ENCODE assay signal across 23 cellular contexts in genomic region chr2:195027947-195028346, GRCh38.
DNase-seq lines count a peak whose midpoint lies in the region; FAIRE-seq and TF ChIP-seq lines count a peak whose summit lies in the region.
"Had no signal": no experiment of that assay in that cellular context is flagged by ENCODE, and none has a peak within 500 bp of the region (broad histone marks: within the 10 kb centered on the region; RNA-seq: fewer than 3 reads in every experiment).

No MANE protein-coding gene starts in this region.

- H3F3A ChIP-seq in neural progenitor cell (ENCODE audit: low read depth) (no peaks in the 10 kb centered on the region), GM23248 (ENCODE audit: insufficient read depth) (no peaks in the 10 kb centered on the region)

- TF ChIP-seq POLR2A in H1 (IDR thresholded peaks at IDR 0.05; ENCODE audit: control extremely low read depth in 1 of 2, low read depth in 2 of 2, low read length in 2 of 2): no peak
- TF ChIP-seq POLR2A in breast epithelium (IDR thresholded peaks at IDR 0.05): no peak

- no peak overlapping the region for H2AK5ac ChIP-seq in H9 (ENCODE audit: insufficient read length, low read length)
- no peak overlapping the region for H2AK5ac ChIP-seq in H1 (ENCODE audit: low read depth, low read length)

- H4K5ac ChIP-seq in H9 (ENCODE audit: insufficient read length, low read depth, low read length) (no peak overlapping the region), H1 (ENCODE audit: insufficient read length, low read depth, low read length) (no peak overlapping the region)

- in situ Hi-C loops in GM23248 (cut with MboI): no loop called here

- no peak for FAIRE-seq in H1 (lab: Jason Lieb, UNC)
- FAIRE-seq: GM18507 had no signal

- H4K8ac ChIP-seq in H9 (replicated peaks; ENCODE audit: insufficient read length, low read depth, low read length) (no peak overlapping the region), H1 (ENCODE audit: extremely low read depth, insufficient read depth, low read length) (no peak overlapping the region)

- H3K27ac Mint-ChIP-seq in Calu3 (ENCODE audit: unreplicated experiment) (peak overlapping the region; percentile 16), H9 (no peak overlapping the region), neural progenitor cell (no peak overlapping the region)
- H3K27ac Mint-ChIP-seq: CD4-positive, alpha-beta memory T cell had no signal

- peaks cover 24% of the 10 kb centered on the region for H3K4me1 Mint-ChIP-seq in Calu3 (ENCODE audit: low read depth, unreplicated experiment)
- peaks cover 14 to 19% of the 10 kb centered on the region in 2 experiments for H3K4me1 Mint-ChIP-seq in H9
- no peaks in the 10 kb centered on the region for H3K4me1 Mint-ChIP-seq in neural progenitor cell
- H3K4me1 Mint-ChIP-seq: CD4-positive, alpha-beta memory T cell had no signal

- no peak overlapping the region for H2BK5ac ChIP-seq in H9 (ENCODE audit: insufficient read length, low read length)
- no peak overlapping the region for H2BK5ac ChIP-seq in H1 (ENCODE audit: low read depth, low read length)

- POLR2A ChIA-PET in H1 (lab: Charles Lee; ENCODE audit: partially characterized antibody): no interaction called here

- H2BK20ac ChIP-seq in H9 (ENCODE audit: low read depth, low read length, poor library complexity, severe bottlenecking) (no peak overlapping the region), H1 (ENCODE audit: low read length) (no peak overlapping the region)

- H2BK12ac ChIP-seq in H9 (ENCODE audit: insufficient read length, low read depth, low read length) (no peak overlapping the region), H1 (ENCODE audit: low read depth, low read length) (no peak overlapping the region)

- CTCF ChIA-PET in Calu3 (lab: Charles Lee): no interaction called here
- CTCF ChIA-PET in H1 (lab: Charles Lee; ENCODE audit: partially characterized antibody): no interaction called here

- H4K91ac ChIP-seq in H9 (ENCODE audit: insufficient read length, low read depth, low read length) (no peak overlapping the region), H1 (replicated peaks; ENCODE audit: insufficient read length, low read length) (no peak overlapping the region)

- no peak overlapping the region for H3K56ac ChIP-seq in H9 (ENCODE audit: insufficient read length, low read depth, low read length)
- no peak overlapping the region for H3K56ac ChIP-seq in H1 (replicated peaks; ENCODE audit: insufficient read length, low read depth, low read length)

- no peak overlapping the region for H3K23ac ChIP-seq in H9 (ENCODE audit: insufficient read length, low read depth, low read length)
- no peak overlapping the region for H3K23ac ChIP-seq in H1 (ENCODE audit: insufficient read length)

- TF ChIP-seq CTCF in Calu3 (IDR thresholded peaks at IDR 0.05; ENCODE audit: unreplicated experiment) (no peak), H9 (conservative IDR thresholded peaks at IDR 0.05) (no peak; the same call in 2 of the 3 replicates), H1 (IDR thresholded peaks at IDR 0.05; ENCODE audit: control extremely low read depth in 1 of 3, insufficient read depth in 1 of 3, low read depth in 1 of 3, low read length in 3 of 3) (peak in 1 of 3 experiments; percentile 16; a peak in 1 of 4 replicates), neural progenitor cell (IDR thresholded peaks at IDR 0.05) (no peak), breast epithelium (IDR thresholded peaks at IDR 0.05) (no peak)

- intact Hi-C loops in Calu3 (cut with micrococcal nuclease; ENCODE audit: unreplicated experiment) (no loop called here), breast epithelium (cut with DNase I; ENCODE audit: low total_unique reads) (no loop called here)

- no peaks in the 10 kb centered on the region for H3K4me1 ChIP-seq in H9 (ENCODE audit: insufficient read depth, low read length)
- H3K4me1 ChIP-seq in H1 (replicated peaks in 1 of 4; ENCODE audit: control insufficient read depth in 3 of 4, insufficient read depth in 4 of 4, low read length in 3 of 4): no peaks in the 10 kb centered on the region
- H3K4me1 ChIP-seq in neural progenitor cell: no peaks in the 10 kb centered on the region
- H3K4me1 ChIP-seq in GM23248 (ENCODE audit: insufficient read depth): no peaks in the 10 kb centered on the region
- H3K4me1 ChIP-seq in breast epithelium: no peaks in the 10 kb centered on the region
- H3K4me1 ChIP-seq: Caco-2, Peyer's patch had no signal

- H3K9ac ChIP-seq in H9 (ENCODE audit: extremely low read depth, insufficient read length, low read length) (no peak overlapping the region), H1 (replicated peaks in 1 of 4; ENCODE audit: extremely low read depth in 1 of 4, low read depth in 3 of 4, low read length in 3 of 4) (no peak overlapping the region), neural progenitor cell (no peak overlapping the region), GM23248 (no peak overlapping the region)
- H3K9ac ChIP-seq: BLaER1 treated with 17β-estradiol and CSF1 and Interleukin-3, amounts not matched to agents 10 nM and 100 nM had no signal

- no CpG with 5 or more reads among the region's 4 CpGs for WGBS in H9 (ENCODE audit: extremely low coverage, insufficient read length, low lambda C conversion rate)
- WGBS in H1 (ENCODE audit: extremely low coverage in 1 of 2, insufficient coverage in 1 of 2, insufficient read length in 1 of 2, insufficient replicate concordance in 2 of 2, low coverage in 1 of 2, low lambda C conversion rate in 2 of 2, missing lambda C conversion rate in 1 of 2), 2 experiments: 74% methylated on average over 4 of the region's 4 CpGs; no CpG with 5 or more reads in 1 of the 2 experiments
- WGBS in GM23248 (ENCODE audit: low coverage in 1 of 2, low lambda C conversion rate in 2 of 2, missing lambda C conversion rate in 2 of 2), 2 experiments: 61 to 66% methylated on average over 4 of the region's 4 CpGs

- TF ChIP-seq EP300 in H1 (IDR thresholded peaks at IDR 0.05; ENCODE audit: borderline replicate concordance in 1 of 2, low read depth in 2 of 2, low read length in 2 of 2): no peak

- no peaks in the 10 kb centered on the region for H3K23me2 ChIP-seq in H9 (ENCODE audit: insufficient read length, low read depth, low read length, poor library complexity, severe bottlenecking)
- no peaks in the 10 kb centered on the region for H3K23me2 ChIP-seq in H1 (ENCODE audit: low read depth, low read length)

- H3K9me3 ChIP-seq in H9 (ENCODE audit: control insufficient read depth, low read depth, low read length) (no peaks in the 10 kb centered on the region), H1 (ENCODE audit: insufficient read depth in 2 of 2, low read depth in 1 of 2, low read length in 1 of 2) (no peaks in the 10 kb centered on the region), neural progenitor cell (ENCODE audit: low read depth) (no peaks in the 10 kb centered on the region), GM23248 (ENCODE audit: low read depth) (no peaks in the 10 kb centered on the region), breast epithelium (no peaks in the 10 kb centered on the region)
- H3K9me3 ChIP-seq: BLaER1 treated with 17β-estradiol and CSF1 and Interleukin-3, amounts not matched to agents 10 nM and 100 nM; Caco-2; Peyer's patch had no signal

- no peak overlapping the region for H3K14ac ChIP-seq in H9 (ENCODE audit: insufficient read depth, low read length)
- H3K14ac ChIP-seq in H1 (ENCODE audit: insufficient read length): no peak overlapping the region

- no peak overlapping the region for H2AFZ ChIP-seq in H9 (ENCODE audit: low read length)
- peak overlapping the region; percentile 68 for H2AFZ ChIP-seq in H1 (ENCODE audit: low read length)
- H2AFZ ChIP-seq in neural progenitor cell (replicated peaks): peak overlapping the region; percentile 77
- H2AFZ ChIP-seq in GM23248: no peak overlapping the region

- peak in 1 of 2 experiments; percentile 24; a peak in 1 of 4 replicates for TF ChIP-seq RAD21 in H1 (IDR thresholded peaks at IDR 0.05 in 1 of 2, conservative IDR thresholded peaks at IDR 0.05 in 1 of 2; ENCODE audit: low read depth in 2 of 2, low read length in 2 of 2)

- H3K27me3 Mint-ChIP-seq in Calu3 (ENCODE audit: unreplicated experiment) (no peaks in the 10 kb centered on the region), H9 (ENCODE audit: low read depth) (no peaks in the 10 kb centered on the region), neural progenitor cell (ENCODE audit: insufficient read depth, low read depth) (no peaks in the 10 kb centered on the region)
- H3K27me3 Mint-ChIP-seq: CD4-positive, alpha-beta memory T cell had no signal

- H3K4me2 ChIP-seq in H9 (ENCODE audit: insufficient read depth, insufficient read length, low read length): no peak overlapping the region
- H3K4me2 ChIP-seq in H1 (ENCODE audit: insufficient read depth in 1 of 2, low read depth in 2 of 2, low read length in 2 of 2): no peak overlapping the region
- H3K4me2 ChIP-seq in neural progenitor cell: no peak overlapping the region
- H3K4me2 ChIP-seq in GM23248 (ENCODE audit: unreplicated experiment): no peak overlapping the region
- H3K4me2 ChIP-seq: BLaER1 treated with 17β-estradiol and CSF1 and Interleukin-3, amounts not matched to agents 10 nM and 100 nM had no signal

- H3K9me2 ChIP-seq in GM23248 (ENCODE audit: insufficient read depth): no peaks in the 10 kb centered on the region

- DNase-seq in Calu3: peak; percentile 10
- DNase-seq in H9: peak; percentile 31
- no peak for DNase-seq in H1 (ENCODE audit: low read depth in 1 of 2, low spot score in 2 of 2)
- peak; percentile 18 for DNase-seq in neural progenitor cell (ENCODE audit: low spot score)
- no peak for DNase-seq in GM23248
- no peak for DNase-seq in NCI-H2196 treated with DMSO at 0.1 percent for 48 hours (lab: John Stamatoyannopoulos, UW; ENCODE audit: unreplicated experiment)
- DNase-seq in activated T-cell treated with anti-CD3 and anti-CD28 coated beads for 4 hours: no peak
- DNase-seq in breast epithelium (ENCODE audit: low spot score in 2 of 2): no peak
- DNase-seq: Caco-2; CD4-positive, alpha-beta memory T cell; GDM1; HCEC 1CT; KBM-7; NCI-H1105; NCI-H2081; NCI-H2171 treated with DMSO at 0.1 percent for 48 hours; NCI-H446; NCI-H526 treated with DMSO at 0.1 percent for 48 hours; NK-92 treated with Interleukin-12 subunit alpha and Interleukin-12 subunit beta, amount 100 ng/mL, for 24 hours; Peyer's patch; T-helper 1 cell had no signal

- no peaks in the 10 kb centered on the region for H3K27me3 ChIP-seq in H9 (ENCODE audit: insufficient read depth, low read length)
- H3K27me3 ChIP-seq in H1 (replicated peaks in 1 of 4; ENCODE audit: control insufficient read depth in 3 of 4, extremely low read depth in 1 of 4, insufficient read depth in 3 of 4, low read length in 3 of 4): no peaks in the 10 kb centered on the region
- H3K27me3 ChIP-seq in neural progenitor cell: no peaks in the 10 kb centered on the region
- no peaks in the 10 kb centered on the region for H3K27me3 ChIP-seq in GM23248 (replicated peaks; ENCODE audit: insufficient read depth)
- no peaks in the 10 kb centered on the region for H3K27me3 ChIP-seq in breast epithelium
- H3K27me3 ChIP-seq: BLaER1 treated with 17β-estradiol and CSF1 and Interleukin-3, amounts not matched to agents 10 nM and 100 nM; Peyer's patch had no signal

- no peaks in the 10 kb centered on the region for H3K36me3 Mint-ChIP-seq in Calu3 (ENCODE audit: insufficient read depth, unreplicated experiment)
- no peaks in the 10 kb centered on the region for H3K36me3 Mint-ChIP-seq in H9 (ENCODE audit: insufficient read depth in 1 of 3, low read depth in 3 of 3)
- no peaks in the 10 kb centered on the region for H3K36me3 Mint-ChIP-seq in neural progenitor cell
- H3K36me3 Mint-ChIP-seq: CD4-positive, alpha-beta memory T cell had no signal

- H3K27ac ChIP-seq in H9 (ENCODE audit: insufficient read length, low read depth, low read length): no peak overlapping the region
- no peak overlapping the region for H3K27ac ChIP-seq in H1 (ENCODE audit: low read depth, low read length)
- no peak overlapping the region for H3K27ac ChIP-seq in neural progenitor cell
- H3K27ac ChIP-seq in GM23248: no peak overlapping the region
- no peak overlapping the region for H3K27ac ChIP-seq in breast epithelium
- H3K27ac ChIP-seq: BLaER1 treated with 17β-estradiol and CSF1 and Interleukin-3, amounts not matched to agents 10 nM and 100 nM; Peyer's patch had no signal

- H2BK15ac ChIP-seq in H9 (ENCODE audit: low read depth, low read length) (no peak overlapping the region), H1 (ENCODE audit: low read length) (no peak overlapping the region)

- H3K79me1 ChIP-seq in H9 (ENCODE audit: insufficient read depth, low read depth, low read length, poor library complexity, severe bottlenecking) (no peaks in the 10 kb centered on the region), H1 (ENCODE audit: low read depth, low read length) (no peaks in the 10 kb centered on the region)

- H3K4ac ChIP-seq in H9 (ENCODE audit: low read depth, low read length) (no peak overlapping the region), H1 (replicated peaks; ENCODE audit: insufficient read length, low read depth, low read length) (no peak overlapping the region)

- no TSS peak for BruUV-seq in Calu3 (replicated peaks; lab: Mats Ljungman, UMichigan)

- H3K4me3 Mint-ChIP-seq in Calu3 (ENCODE audit: low read depth, unreplicated experiment): no peak overlapping the region
- no peak overlapping the region for H3K4me3 Mint-ChIP-seq in H9
- H3K4me3 Mint-ChIP-seq in neural progenitor cell: no peak overlapping the region
- H3K4me3 Mint-ChIP-seq: CD4-positive, alpha-beta memory T cell had no signal

- no peaks in the 10 kb centered on the region for H3K36me3 ChIP-seq in H1 (ENCODE audit: control insufficient read depth in 2 of 4, insufficient read depth in 4 of 4, low read length in 3 of 4)
- H3K36me3 ChIP-seq in neural progenitor cell: no peaks in the 10 kb centered on the region
- no peaks in the 10 kb centered on the region for H3K36me3 ChIP-seq in GM23248 (ENCODE audit: low read depth)
- H3K36me3 ChIP-seq in breast epithelium: no peaks in the 10 kb centered on the region
- H3K36me3 ChIP-seq: BLaER1 treated with 17β-estradiol and CSF1 and Interleukin-3, amounts not matched to agents 10 nM and 100 nM; Peyer's patch had no signal

- H4K20me1 ChIP-seq in H9 (ENCODE audit: control insufficient read depth, insufficient read depth, insufficient read length): no peaks in the 10 kb centered on the region
- no peaks in the 10 kb centered on the region for H4K20me1 ChIP-seq in H1 (replicated peaks in 1 of 2; ENCODE audit: control insufficient read depth in 1 of 2, insufficient read depth in 2 of 2, low read length in 2 of 2)
- H4K20me1 ChIP-seq in neural progenitor cell (ENCODE audit: low read depth): no peaks in the 10 kb centered on the region
- H4K20me1 ChIP-seq in GM23248 (ENCODE audit: insufficient read depth): no peaks in the 10 kb centered on the region
- H4K20me1 ChIP-seq: BLaER1 treated with 17β-estradiol and CSF1 and Interleukin-3, amounts not matched to agents 10 nM and 100 nM had no signal

- H3K9me3 Mint-ChIP-seq in Calu3 (ENCODE audit: low read depth, unreplicated experiment) (no peaks in the 10 kb centered on the region), H9 (no peaks in the 10 kb centered on the region), neural progenitor cell (peaks cover 2% of the 10 kb centered on the region)
- H3K9me3 Mint-ChIP-seq: CD4-positive, alpha-beta memory T cell had no signal

- H3K18ac ChIP-seq in H9 (ENCODE audit: insufficient read length, low read depth, low read length): no peak overlapping the region
- H3K18ac ChIP-seq in H1 (ENCODE audit: extremely low read depth, low read length): no peak overlapping the region

- no peak overlapping the region for H3T11ph ChIP-seq in H9 (ENCODE audit: low read length)

- H2BK120ac ChIP-seq in H9 (ENCODE audit: low read depth, low read length, poor library complexity, severe bottlenecking) (no peak overlapping the region), H1 (replicated peaks; ENCODE audit: low read depth, low read length) (no peak overlapping the region)

- no peak overlapping the region for H3K4me3 ChIP-seq in H1 (ENCODE audit: extremely low read depth in 1 of 4, insufficient read depth in 2 of 4, low read depth in 3 of 4, low read length in 4 of 4)
- no peak overlapping the region for H3K4me3 ChIP-seq in neural progenitor cell
- H3K4me3 ChIP-seq in GM23248: no peak overlapping the region
- no peak overlapping the region for H3K4me3 ChIP-seq in breast epithelium
- H3K4me3 ChIP-seq: BLaER1 treated with 17β-estradiol and CSF1 and Interleukin-3, amounts not matched to agents 10 nM and 100 nM; Peyer's patch had no signal

- H3K79me2 ChIP-seq in H9 (ENCODE audit: insufficient read depth, low read length) (no peaks in the 10 kb centered on the region), H1 (ENCODE audit: control insufficient read depth in 1 of 2, insufficient read depth in 2 of 2, low read length in 2 of 2) (no peaks in the 10 kb centered on the region), neural progenitor cell (ENCODE audit: low read depth) (no peaks in the 10 kb centered on the region), GM23248 (ENCODE audit: insufficient read depth) (no peaks in the 10 kb centered on the region)

Comparison
In these comparisons a context has a peak if more than half of its experiments do, and no peak if none do; other contexts are left out.
1. DNase-seq: peak in Calu3 (single experiment), H9 (single experiment) and neural progenitor cell (single experiment); none in H1 (0 of 2), GM23248 (single experiment), NCI-H2196 treated with DMSO at 0.1 percent for 48 hours (single experiment), activated T-cell treated with anti-CD3 and anti-CD28 coated beads for 4 hours (single experiment) and breast epithelium (0 of 2).
2. H2AFZ ChIP-seq: peak in H1 (single experiment) and neural progenitor cell (single experiment); none in H9 (single experiment) and GM23248 (single experiment).